Comparison of ENCODE assay signal across 9 cellular contexts in genomic region chr19:13097331-13098258, GRCh38. TPM values are rescaled to one million over a fixed set of nuclear protein-coding genes. Genes with fewer than 3 reads are reported as not detected.
DNase-seq lines count a peak whose midpoint lies in the region; ATAC-seq lines count a peak whose summit lies in the region.
"Had no signal": no experiment of that assay in that cellular context is flagged by ENCODE, and none has a peak within 500 bp of the region (broad histone marks: within the 10 kb centered on the region; RNA-seq: fewer than 3 reads in every experiment).

No MANE protein-coding gene starts in this region.

- H3K27me3 Mint-ChIP-seq in T-helper 2 cell treated with Interferon-gamma antibody and Interleukin-4, amounts not matched to agents 5 μg/mL and 100 μg/mL, for 36 hours (ENCODE audit: low read depth) = peaks cover 26% of the 10 kb centered on the region
- peaks cover 22% of the 10 kb centered on the region for H3K27me3 Mint-ChIP-seq in activated T-helper 1 cell treated with anti-CD3 and anti-CD28 coated beads, Interleukin-12 subunit alpha, Interleukin-12 subunit beta, Interleukin-2, Interleukin-4 antibody, amounts not matched to agents 30 ng/mL and 10 ng/mL and 1 ng/mL, durations not matched to agents 14 hours and 24 hours and 36 hours (ENCODE audit: insufficient read depth)

- H3K4me3 ChIP-seq in thymus (ENCODE audit: low read length) = peak overlapping the region; percentile 81
- H3K4me3 ChIP-seq: MG63 had no signal

- WGBS in thymus = 2% methylated on average over 71 of the region's 71 CpGs

- H3K4me1 ChIP-seq in thymus (ENCODE audit: control insufficient read depth, insufficient read depth, low read length) = peaks cover 26% of the 10 kb centered on the region

- peak overlapping the region; percentile 68 for H3K27ac ChIP-seq in layer of hippocampus (ENCODE audit: low read depth, low read length)
- no peak overlapping the region for H3K27ac ChIP-seq in thymus (ENCODE audit: low read depth)

- H3K27ac Mint-ChIP-seq in T-helper 2 cell treated with Interferon-gamma antibody and Interleukin-4, amounts not matched to agents 5 μg/mL and 100 μg/mL, for 36 hours = peak overlapping the region; percentile 84
- peak overlapping the region; percentile 59 for H3K27ac Mint-ChIP-seq in activated T-helper 1 cell treated with anti-CD3 and anti-CD28 coated beads, Interleukin-12 subunit alpha, Interleukin-12 subunit beta, Interleukin-2, Interleukin-4 antibody, amounts not matched to agents 30 ng/mL and 10 ng/mL and 1 ng/mL, durations not matched to agents 14 hours and 24 hours and 36 hours

- peak overlapping the region; percentile 86 for H3K4me3 Mint-ChIP-seq in T-helper 2 cell treated with Interferon-gamma antibody and Interleukin-4, amounts not matched to agents 5 μg/mL and 100 μg/mL, for 36 hours
- H3K4me3 Mint-ChIP-seq in activated T-helper 1 cell treated with anti-CD3 and anti-CD28 coated beads, Interleukin-12 subunit alpha, Interleukin-12 subunit beta, Interleukin-2, Interleukin-4 antibody, amounts not matched to agents 30 ng/mL and 10 ng/mL and 1 ng/mL, durations not matched to agents 14 hours and 24 hours and 36 hours = peak overlapping the region; percentile 76

- no peak for DNase-seq in T-helper 2 cell treated with Interferon-gamma antibody and Interleukin-4, amounts not matched to agents 5 μg/mL and 100 μg/mL, for 36 hours (ENCODE audit: low spot score)
- DNase-seq in T-helper 2 cell (no peak), NCI-H524 treated with DMSO at 0.1 percent for 48 hours (lab: John Stamatoyannopoulos, UW) (no peak)
- DNase-seq in activated T-helper 1 cell treated with anti-CD3 and anti-CD28 coated beads, Interleukin-12 subunit alpha, Interleukin-12 subunit beta, Interleukin-2, Interleukin-4 antibody, amounts not matched to agents 30 ng/mL and 10 ng/mL and 1 ng/mL, durations not matched to agents 14 hours and 24 hours and 36 hours (ENCODE audit: low spot score) = no peak
- no peak for DNase-seq in activated CD4-positive, CD25-positive, alpha-beta regulatory T cell (lab: John Stamatoyannopoulos, UW)
- DNase-seq: MG63 had no signal

- peaks cover 44% of the 10 kb centered on the region for H3K4me1 Mint-ChIP-seq in T-helper 2 cell treated with Interferon-gamma antibody and Interleukin-4, amounts not matched to agents 5 μg/mL and 100 μg/mL, for 36 hours (ENCODE audit: low read depth)
- H3K4me1 Mint-ChIP-seq in activated T-helper 1 cell treated with anti-CD3 and anti-CD28 coated beads, Interleukin-12 subunit alpha, Interleukin-12 subunit beta, Interleukin-2, Interleukin-4 antibody, amounts not matched to agents 30 ng/mL and 10 ng/mL and 1 ng/mL, durations not matched to agents 14 hours and 24 hours and 36 hours (ENCODE audit: low read depth) = peaks cover 21% of the 10 kb centered on the region

- intact Hi-C loops in activated T-helper 1 cell treated with anti-CD3 and anti-CD28 coated beads, Interleukin-12 subunit alpha, Interleukin-12 subunit beta, Interleukin-2, Interleukin-4 antibody, amounts not matched to agents 30 ng/mL and 10 ng/mL and 1 ng/mL, durations not matched to agents 14 hours and 24 hours and 36 hours (cut with micrococcal nuclease) = loop anchor here (1.0 to 5.0 kb wide), 2 partner anchors 84 to 260 kb away; partner anchors contain the start of gene MAST1

- peaks cover 9% of the 10 kb centered on the region for H3K36me3 Mint-ChIP-seq in T-helper 2 cell treated with Interferon-gamma antibody and Interleukin-4, amounts not matched to agents 5 μg/mL and 100 μg/mL, for 36 hours (ENCODE audit: low read depth)
- peaks cover 6% of the 10 kb centered on the region for H3K36me3 Mint-ChIP-seq in activated T-helper 1 cell treated with anti-CD3 and anti-CD28 coated beads, Interleukin-12 subunit alpha, Interleukin-12 subunit beta, Interleukin-2, Interleukin-4 antibody, amounts not matched to agents 30 ng/mL and 10 ng/mL and 1 ng/mL, durations not matched to agents 14 hours and 24 hours and 36 hours (ENCODE audit: low read depth)

- no peaks in the 10 kb centered on the region for H3K36me3 ChIP-seq in thymus (ENCODE audit: control insufficient read depth, insufficient read depth)

- no peaks in the 10 kb centered on the region for H3K9me3 ChIP-seq in thymus (ENCODE audit: control insufficient read depth)
- H3K9me3 ChIP-seq: MG63 had no signal

- H3K9me3 Mint-ChIP-seq in T-helper 2 cell treated with Interferon-gamma antibody and Interleukin-4, amounts not matched to agents 5 μg/mL and 100 μg/mL, for 36 hours = no peaks in the 10 kb centered on the region
- H3K9me3 Mint-ChIP-seq in activated T-helper 1 cell treated with anti-CD3 and anti-CD28 coated beads, Interleukin-12 subunit alpha, Interleukin-12 subunit beta, Interleukin-2, Interleukin-4 antibody, amounts not matched to agents 30 ng/mL and 10 ng/mL and 1 ng/mL, durations not matched to agents 14 hours and 24 hours and 36 hours = no peaks in the 10 kb centered on the region

- no peak for ATAC-seq in GM19328 (IDR thresholded peaks at IDR 0.05; ENCODE audit: unreplicated experiment)

- H3K27me3 ChIP-seq in layer of hippocampus (ENCODE audit: control insufficient read depth, insufficient read depth, low read length) = no peaks in the 10 kb centered on the region
- H3K27me3 ChIP-seq in thymus (ENCODE audit: control insufficient read depth, insufficient read depth) = peaks cover 41% of the 10 kb centered on the region
- H3K27me3 ChIP-seq: MG63 had no signal

RNA-seq across cellular contexts. Expression of gene LYL1, which starts 5.1 kb away (rescaled TPM):
- total RNA-seq in activated T-helper 1 cell treated with anti-CD3 and anti-CD28 coated beads, Interleukin-12 subunit alpha, Interleukin-12 subunit beta, Interleukin-2, Interleukin-4 antibody, amounts not matched to agents 30 ng/mL and 10 ng/mL and 1 ng/mL, durations not matched to agents 14 hours and 24 hours and 36 hours = 2.4 and 2.5 TPM in 2 replicates
- 14.0 TPM for polyA plus RNA-seq in thymus

RNA-seq across cellular contexts. Expression of gene TRMT1, which starts 18.9 kb away (rescaled TPM):
- total RNA-seq in activated T-helper 1 cell treated with anti-CD3 and anti-CD28 coated beads, Interleukin-12 subunit alpha, Interleukin-12 subunit beta, Interleukin-2, Interleukin-4 antibody, amounts not matched to agents 30 ng/mL and 10 ng/mL and 1 ng/mL, durations not matched to agents 14 hours and 24 hours and 36 hours = 154 and 157 TPM in 2 replicates
- 69.9 TPM for polyA plus RNA-seq in thymus

RNA-seq across cellular contexts. Expression of gene NACC1, which starts 20.5 kb away (rescaled TPM):
- 124 TPM in 2 replicates for total RNA-seq in activated T-helper 1 cell treated with anti-CD3 and anti-CD28 coated beads, Interleukin-12 subunit alpha, Interleukin-12 subunit beta, Interleukin-2, Interleukin-4 antibody, amounts not matched to agents 30 ng/mL and 10 ng/mL and 1 ng/mL, durations not matched to agents 14 hours and 24 hours and 36 hours
- 17.5 TPM for polyA plus RNA-seq in thymus

RNA-seq across cellular contexts. Expression of gene STX10, which starts 52.6 kb away (rescaled TPM):
- total RNA-seq in activated T-helper 1 cell treated with anti-CD3 and anti-CD28 coated beads, Interleukin-12 subunit alpha, Interleukin-12 subunit beta, Interleukin-2, Interleukin-4 antibody, amounts not matched to agents 30 ng/mL and 10 ng/mL and 1 ng/mL, durations not matched to agents 14 hours and 24 hours and 36 hours = 73.8 and 78.1 TPM in 2 replicates
- 101 TPM for polyA plus RNA-seq in thymus

RNA-seq across cellular contexts. Expression of gene IER2, which starts 52.6 kb away (rescaled TPM):
- total RNA-seq in activated T-helper 1 cell treated with anti-CD3 and anti-CD28 coated beads, Interleukin-12 subunit alpha, Interleukin-12 subunit beta, Interleukin-2, Interleukin-4 antibody, amounts not matched to agents 30 ng/mL and 10 ng/mL and 1 ng/mL, durations not matched to agents 14 hours and 24 hours and 36 hours = 173 and 175 TPM in 2 replicates
- 92.7 TPM for polyA plus RNA-seq in thymus
